8 cellular contexts compared by ENCODE assay signal in the genomic region with DNA sequence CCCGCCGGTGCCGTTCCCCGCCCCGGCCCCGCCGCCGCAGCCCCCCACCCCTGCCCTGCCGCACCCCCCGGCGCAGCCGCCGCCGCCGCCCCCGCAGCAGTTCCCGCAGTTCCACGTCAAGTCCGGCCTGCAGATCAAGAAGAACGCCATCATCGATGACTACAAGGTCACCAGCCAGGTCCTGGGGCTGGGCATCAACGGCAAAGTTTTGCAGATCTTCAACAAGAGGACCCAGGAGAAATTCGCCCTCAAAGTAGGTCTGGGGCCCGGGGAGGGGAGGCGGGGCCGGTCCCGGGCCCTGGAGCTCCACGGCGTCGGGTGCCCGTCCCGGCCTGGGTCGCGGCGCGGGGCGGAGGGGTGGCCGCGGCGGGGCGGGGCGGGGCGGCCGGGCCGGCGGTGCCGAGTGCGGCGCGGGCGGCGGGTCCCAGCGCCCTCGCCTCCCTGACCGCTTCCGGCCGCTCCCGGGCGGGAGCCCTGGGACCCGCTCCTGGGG. TPM values are rescaled to one million over a fixed set of nuclear protein-coding genes. Genes with fewer than 3 reads are reported as not detected.
A peak's percentile ranks its signal among the peaks of the same experiment; 100 is the strongest.
DNase-seq lines count a peak whose midpoint lies in the region; ATAC-seq and TF ChIP-seq lines count a peak whose summit lies in the region.

No MANE protein-coding gene starts in this region.

- peaks cover 47% of the 10 kb centered on the region for H3K4me1 Mint-ChIP-seq in WTC11

- peaks cover 18% of the 10 kb centered on the region for H3K4me1 ChIP-seq in effector memory CD4-positive, alpha-beta T cell (ENCODE audit: control insufficient read depth, insufficient read depth, low read length, poor library complexity, severe bottlenecking)
- H3K4me1 ChIP-seq in mononuclear cell (ENCODE audit: insufficient read depth, low read length): peaks cover 74% of the 10 kb centered on the region

- H3K27ac Mint-ChIP-seq in WTC11: no peak overlapping the region; the same call in 1 of the 2 replicates

- peaks cover 56% of the 10 kb centered on the region for H3K27me3 Mint-ChIP-seq in WTC11 (ENCODE audit: low read depth)

- peak; percentile 23 for ATAC-seq in HG03175 (IDR thresholded peaks at IDR 0.05; ENCODE audit: unreplicated experiment)
- ATAC-seq in WTC11: peak; percentile 16

- peak overlapping the region; percentile 85 for H3K27ac ChIP-seq in effector memory CD4-positive, alpha-beta T cell (ENCODE audit: insufficient read depth, low read length, poor library complexity, severe bottlenecking)
- peak overlapping the region; percentile 30 for H3K27ac ChIP-seq in temporal lobe (ENCODE audit: low read depth, low read length)

- H3K4me3 Mint-ChIP-seq in WTC11: peak overlapping the region; percentile 86

- H3K36me3 Mint-ChIP-seq in WTC11: no peaks in the 10 kb centered on the region

- DNase-seq in DMS 273 (lab: John Stamatoyannopoulos, UW; ENCODE audit: unreplicated experiment): peak; percentile 77
- DNase-seq in DMS 273 treated with DMSO at 0.1 percent for 48 hours (lab: John Stamatoyannopoulos, UW): no peak
- DNase-seq in WTC11 (ENCODE audit: low spot score): no peak
- peak; percentile 14 to 22 (median 17) for DNase-seq in effector memory CD4-positive, alpha-beta T cell
- no peak for DNase-seq in NCI-H2171 treated with DMSO at 0.1 percent for 48 hours (lab: John Stamatoyannopoulos, UW)

- no peaks in the 10 kb centered on the region for H3K9me3 Mint-ChIP-seq in WTC11

- no peak for TF ChIP-seq CTCF in WTC11 (IDR thresholded peaks at IDR 0.05)

- peaks cover 4% of the 10 kb centered on the region for H3K27me3 ChIP-seq in effector memory CD4-positive, alpha-beta T cell (replicated peaks; ENCODE audit: control insufficient read depth, insufficient read depth, low read length, poor library complexity, severe bottlenecking)
- no peaks in the 10 kb centered on the region for H3K27me3 ChIP-seq in mononuclear cell (ENCODE audit: insufficient read depth, low read length)

- H3K36me3 ChIP-seq in effector memory CD4-positive, alpha-beta T cell (ENCODE audit: control insufficient read depth, insufficient read depth, low read length): no peaks in the 10 kb centered on the region

- POLR2A ChIA-PET in WTC11 (lab: Charles Lee): no interaction called here

- CTCF ChIA-PET in WTC11 (lab: Charles Lee): interaction anchor here (1.0 to 2.0 kb wide), 4 partner anchors 21 to 73 kb away, joined by 3 to 12 read pairs (median 10); partner anchors contain the start of gene EIF2D

- no peaks in the 10 kb centered on the region for H3K9me3 ChIP-seq in effector memory CD4-positive, alpha-beta T cell (ENCODE audit: control insufficient read depth, low read length)
- no peaks in the 10 kb centered on the region for H3K9me3 ChIP-seq in mononuclear cell (ENCODE audit: low read depth, low read length)

- peak overlapping the region; percentile 91 for H3K4me3 ChIP-seq in effector memory CD4-positive, alpha-beta T cell (ENCODE audit: insufficient read depth, low read depth, low read length, poor library complexity, severe bottlenecking)
- H3K4me3 ChIP-seq in mononuclear cell (ENCODE audit: low read length): peak overlapping the region; percentile 73

TF ChIP-seq in WTC11, 78 proteins besides CTCF, POLR2A, EP300 and RAD21 (continues in another document):
- TF ChIP-seq NR2C2 (CRISPR knock-in tag; IDR thresholded peaks at IDR 0.05): no peak
- TF ChIP-seq ATF2 (CRISPR knock-in tag; IDR thresholded peaks at IDR 0.05; ENCODE audit: borderline replicate concordance, low read depth): no peak
- TF ChIP-seq, protein P1, sequence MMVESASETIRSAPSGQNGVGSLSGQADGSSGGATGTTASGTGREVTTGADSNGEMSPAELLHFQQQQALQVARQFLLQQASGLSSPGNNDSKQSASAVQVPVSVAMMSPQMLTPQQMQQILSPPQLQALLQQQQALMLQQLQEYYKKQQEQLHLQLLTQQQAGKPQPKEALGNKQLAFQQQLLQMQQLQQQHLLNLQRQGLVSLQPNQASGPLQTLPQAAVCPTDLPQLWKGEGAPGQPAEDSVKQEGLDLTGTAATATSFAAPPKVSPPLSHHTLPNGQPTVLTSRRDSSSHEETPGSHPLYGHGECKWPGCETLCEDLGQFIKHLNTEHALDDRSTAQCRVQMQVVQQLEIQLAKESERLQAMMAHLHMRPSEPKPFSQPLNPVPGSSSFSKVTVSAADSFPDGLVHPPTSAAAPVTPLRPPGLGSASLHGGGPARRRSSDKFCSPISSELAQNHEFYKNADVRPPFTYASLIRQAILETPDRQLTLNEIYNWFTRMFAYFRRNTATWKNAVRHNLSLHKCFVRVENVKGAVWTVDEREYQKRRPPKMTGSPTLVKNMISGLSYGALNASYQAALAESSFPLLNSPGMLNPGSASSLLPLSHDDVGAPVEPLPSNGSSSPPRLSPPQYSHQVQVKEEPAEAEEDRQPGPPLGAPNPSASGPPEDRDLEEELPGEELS (CRISPR knock-in tag; IDR thresholded peaks at IDR 0.05): no peak
- TF ChIP-seq ZNF317 (CRISPR knock-in tag; IDR thresholded peaks at IDR 0.05; ENCODE audit: borderline replicate concordance, low read depth): no peak
- no peak for TF ChIP-seq PRRX2 (CRISPR knock-in tag; IDR thresholded peaks at IDR 0.05)
- TF ChIP-seq NR1H2 (CRISPR knock-in tag; IDR thresholded peaks at IDR 0.05): no peak
- TF ChIP-seq CREM (CRISPR knock-in tag; IDR thresholded peaks at IDR 0.05): no peak
- no peak for TF ChIP-seq FOXJ3 (CRISPR knock-in tag; IDR thresholded peaks at IDR 0.05; ENCODE audit: borderline replicate concordance)
- TF ChIP-seq ZNF219 (CRISPR knock-in tag; IDR thresholded peaks at IDR 0.05; ENCODE audit: borderline replicate concordance): no peak
- TF ChIP-seq, protein P2, sequence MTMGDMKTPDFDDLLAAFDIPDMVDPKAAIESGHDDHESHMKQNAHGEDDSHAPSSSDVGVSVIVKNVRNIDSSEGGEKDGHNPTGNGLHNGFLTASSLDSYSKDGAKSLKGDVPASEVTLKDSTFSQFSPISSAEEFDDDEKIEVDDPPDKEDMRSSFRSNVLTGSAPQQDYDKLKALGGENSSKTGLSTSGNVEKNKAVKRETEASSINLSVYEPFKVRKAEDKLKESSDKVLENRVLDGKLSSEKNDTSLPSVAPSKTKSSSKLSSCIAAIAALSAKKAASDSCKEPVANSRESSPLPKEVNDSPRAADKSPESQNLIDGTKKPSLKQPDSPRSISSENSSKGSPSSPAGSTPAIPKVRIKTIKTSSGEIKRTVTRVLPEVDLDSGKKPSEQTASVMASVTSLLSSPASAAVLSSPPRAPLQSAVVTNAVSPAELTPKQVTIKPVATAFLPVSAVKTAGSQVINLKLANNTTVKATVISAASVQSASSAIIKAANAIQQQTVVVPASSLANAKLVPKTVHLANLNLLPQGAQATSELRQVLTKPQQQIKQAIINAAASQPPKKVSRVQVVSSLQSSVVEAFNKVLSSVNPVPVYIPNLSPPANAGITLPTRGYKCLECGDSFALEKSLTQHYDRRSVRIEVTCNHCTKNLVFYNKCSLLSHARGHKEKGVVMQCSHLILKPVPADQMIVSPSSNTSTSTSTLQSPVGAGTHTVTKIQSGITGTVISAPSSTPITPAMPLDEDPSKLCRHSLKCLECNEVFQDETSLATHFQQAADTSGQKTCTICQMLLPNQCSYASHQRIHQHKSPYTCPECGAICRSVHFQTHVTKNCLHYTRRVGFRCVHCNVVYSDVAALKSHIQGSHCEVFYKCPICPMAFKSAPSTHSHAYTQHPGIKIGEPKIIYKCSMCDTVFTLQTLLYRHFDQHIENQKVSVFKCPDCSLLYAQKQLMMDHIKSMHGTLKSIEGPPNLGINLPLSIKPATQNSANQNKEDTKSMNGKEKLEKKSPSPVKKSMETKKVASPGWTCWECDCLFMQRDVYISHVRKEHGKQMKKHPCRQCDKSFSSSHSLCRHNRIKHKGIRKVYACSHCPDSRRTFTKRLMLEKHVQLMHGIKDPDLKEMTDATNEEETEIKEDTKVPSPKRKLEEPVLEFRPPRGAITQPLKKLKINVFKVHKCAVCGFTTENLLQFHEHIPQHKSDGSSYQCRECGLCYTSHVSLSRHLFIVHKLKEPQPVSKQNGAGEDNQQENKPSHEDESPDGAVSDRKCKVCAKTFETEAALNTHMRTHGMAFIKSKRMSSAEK (CRISPR knock-in tag; IDR thresholded peaks at IDR 0.05; ENCODE audit: borderline replicate concordance): no peak

RNA-seq across cellular contexts. Expression of gene MAPKAPK2, which starts 0.6 kb away (rescaled TPM):
- 46.4 to 54.9 TPM (median 48.9 TPM) in 3 replicates for total RNA-seq in WTC11 (2021)
- total RNA-seq in mononuclear cell: 69.8 TPM
- 7.9 TPM for total RNA-seq in temporal lobe

RNA-seq across cellular contexts. Expression of gene DYRK3, which starts 50.0 kb away (rescaled TPM):
- total RNA-seq in WTC11 (2021) (6.7 to 7.8 TPM (median 6.7 TPM) in 3 replicates), mononuclear cell (1.5 TPM), temporal lobe (12.8 TPM)

Comparison
In these comparisons a context has a peak if more than half of its experiments do, and no peak if none do; other contexts are left out.
1. DNase-seq: peak in DMS 273 (single experiment) and effector memory CD4-positive, alpha-beta T cell (3 of 3); none in DMS 273 treated with DMSO at 0.1 percent for 48 hours (single experiment), WTC11 (single experiment) and NCI-H2171 treated with DMSO at 0.1 percent for 48 hours (single experiment).